16 cellular contexts compared by ENCODE assay signal in genomic region chr20:22070546-22070945, GRCh38.
DNase-seq lines count a peak whose midpoint lies in the region; ATAC-seq and TF ChIP-seq lines count a peak whose summit lies in the region.
"Had no signal": no experiment of that assay in that cellular context is flagged by ENCODE, and none has a peak within 500 bp of the region (broad histone marks: within the 10 kb centered on the region; RNA-seq: fewer than 3 reads in every experiment).

No MANE protein-coding gene starts in this region.

- DNase-seq in Caki2 (ENCODE audit: low read depth) (peak; percentile 42), MG63 (peak; percentile 86), fibroblast of mammary gland (ENCODE audit: low read depth) (peak; percentile 85), gastrocnemius medialis (peak; percentile 7 to 18), hepatic stellate cell (ENCODE audit: low spot score) (no peak), NCI-H1436 treated with DMSO at 0.1 percent for 48 hours (lab: John Stamatoyannopoulos, UW) (no peak), NAMALWA (ENCODE audit: low spot score) (no peak)
- DNase-seq: ACHN; CD8-positive, alpha-beta T cell; Karpas-422; NCI-H146; NCI-H2081 treated with DMSO at 0.1 percent for 48 hours; NCI-H2227 treated with DMSO at 0.1 percent for 48 hours; NCI-H526 treated with DMSO at 0.1 percent for 48 hours; SK-N-SH had no signal

- no peak overlapping the region for H3K27ac ChIP-seq in gastrocnemius medialis

- H3K4me3 ChIP-seq in MG63 = no peak overlapping the region
- H3K4me3 ChIP-seq in fibroblast of mammary gland (ENCODE audit: control insufficient read depth, low read depth, low read length) = no peak overlapping the region
- no peak overlapping the region for H3K4me3 ChIP-seq in gastrocnemius medialis

- H3K27me3 ChIP-seq in MG63 (no peaks in the 10 kb centered on the region), gastrocnemius medialis (no peaks in the 10 kb centered on the region)

- intact Hi-C loops in gastrocnemius medialis (cut with DNase I; ENCODE audit: low total_unique reads) = no loop called here

- H3K36me3 ChIP-seq in MG63 = no peaks in the 10 kb centered on the region
- H3K36me3 ChIP-seq in gastrocnemius medialis = no peaks in the 10 kb centered on the region

- H3K9me3 ChIP-seq in MG63 = no peaks in the 10 kb centered on the region
- H3K9me3 ChIP-seq in gastrocnemius medialis = no peaks in the 10 kb centered on the region
- H3K9me3 ChIP-seq: SK-N-SH had no signal

- no peak for TF ChIP-seq CTCF in fibroblast of mammary gland (conservative IDR thresholded peaks at IDR 0.05; ENCODE audit: control insufficient read depth, insufficient read depth, low read depth, low read length)
- TF ChIP-seq CTCF in gastrocnemius medialis (IDR thresholded peaks at IDR 0.05 in 4 of 5, conservative IDR thresholded peaks at IDR 0.05 in 1 of 5) = no peak

- ATAC-seq in gastrocnemius medialis (no peak), HG02571 (IDR thresholded peaks at IDR 0.05; ENCODE audit: unreplicated experiment) (no peak)
- ATAC-seq: CD8-positive, alpha-beta T cell had no signal

- no peaks in the 10 kb centered on the region for H3K4me1 ChIP-seq in gastrocnemius medialis

- no peak for TF ChIP-seq POLR2A in gastrocnemius medialis (IDR thresholded peaks at IDR 0.05)

- in situ Hi-C loops in Caki2 (cut with HindIII; ENCODE audit: low pct_unique_long_range_greater_than_20kb, low sequenced_read_pairs) (no loop called here), gastrocnemius medialis (cut with MboI; ENCODE audit: low sequenced_read_pairs in 4 of 4) (no loop called here)

Comparison
In these comparisons a context has a peak if more than half of its experiments do, and no peak if none do; other contexts are left out.
1. DNase-seq: peak in Caki2 (single experiment), MG63 (single experiment), fibroblast of mammary gland (single experiment) and gastrocnemius medialis (2 of 2); none in hepatic stellate cell (single experiment), NCI-H1436 treated with DMSO at 0.1 percent for 48 hours (single experiment) and NAMALWA (single experiment).